In genomic region chr16:8752706-8753105, GRCh38 we compare ENCODE assay signal across 15 cellular contexts. TPM values are rescaled to one million over a fixed set of nuclear protein-coding genes. Genes with fewer than 3 reads are reported as not detected.
A peak's percentile ranks its signal among the peaks of the same experiment; 100 is the strongest.
DNase-seq lines count a peak whose midpoint lies in the region; ATAC-seq and TF ChIP-seq lines count a peak whose summit lies in the region.
"Had no signal": no experiment of that assay in that cellular context is flagged by ENCODE, and none has a peak within 500 bp of the region (broad histone marks: within the 10 kb centered on the region; RNA-seq: fewer than 3 reads in every experiment).

No MANE protein-coding gene starts in this region.

- H4K20me1 ChIP-seq in HCT116 (ENCODE audit: insufficient read depth), result no peaks in the 10 kb centered on the region
- H4K20me1 ChIP-seq in IMR-90 (ENCODE audit: insufficient read depth, low read length), result no peaks in the 10 kb centered on the region

- TF ChIP-seq CTCF in HCT116 (IDR thresholded peaks at IDR 0.05 in 2 of 3, conservative IDR thresholded peaks at IDR 0.05 in 1 of 3; ENCODE audit: borderline replicate concordance in 1 of 3, insufficient read depth in 1 of 3, low read depth in 2 of 3, low read length in 2 of 3), result no peak
- TF ChIP-seq CTCF in IMR-90 (conservative IDR thresholded peaks at IDR 0.05; ENCODE audit: low read depth, low read length), result no peak
- TF ChIP-seq CTCF in chondrocyte (IDR thresholded peaks at IDR 0.05), result no peak
- TF ChIP-seq CTCF in testis (IDR thresholded peaks at IDR 0.05), result no peak

- H3K9me3 ChIP-seq in HCT116 (ENCODE audit: control insufficient read depth in 1 of 2, insufficient read depth in 1 of 2, low read depth in 1 of 2, low read length in 2 of 2) (no peaks in the 10 kb centered on the region), IMR-90 (ENCODE audit: control insufficient read depth, insufficient read depth, low read length) (no peaks in the 10 kb centered on the region), SJCRH30 (replicated peaks) (no peaks in the 10 kb centered on the region), testis (no peaks in the 10 kb centered on the region)

- no peak overlapping the region for H3K4me3 ChIP-seq in HCT116 (replicated peaks in 1 of 2; ENCODE audit: low read depth in 1 of 2, low read length in 2 of 2)
- H3K4me3 ChIP-seq in IMR-90 (ENCODE audit: insufficient read depth, low read depth, low read length), result no peak overlapping the region
- no peak overlapping the region for H3K4me3 ChIP-seq in SJCRH30
- H3K4me3 ChIP-seq in testis, result no peak overlapping the region
- H3K4me3 ChIP-seq: GM23248 had no signal

- H3K27ac ChIP-seq in HCT116 (ENCODE audit: low read depth, low read length) (no peak overlapping the region), IMR-90 (ENCODE audit: insufficient read depth, low read length) (no peak overlapping the region), SJCRH30 (peak overlapping the region; percentile 81), testis (no peak overlapping the region)
- H3K27ac ChIP-seq: GM23248 had no signal

- H3K79me2 ChIP-seq in HCT116 (ENCODE audit: insufficient read depth, low read length), result no peaks in the 10 kb centered on the region

- TF ChIP-seq POLR2A in HCT116 (IDR thresholded peaks at IDR 0.05; ENCODE audit: borderline replicate concordance, extremely low read depth, insufficient read depth, insufficient read length), result no peak
- no peak for TF ChIP-seq POLR2A in IMR-90 (IDR thresholded peaks at IDR 0.05; ENCODE audit: low read depth, low read length)
- no peak for TF ChIP-seq POLR2A in testis (IDR thresholded peaks at IDR 0.05)

- in situ Hi-C loops in IMR-90 (cut with MboI; ENCODE audit: low sequenced_read_pairs), result no loop called here

- peaks cover 3% of the 10 kb centered on the region for H3K36me3 Mint-ChIP-seq in chondrocyte (ENCODE audit: low read depth)

- no peaks in the 10 kb centered on the region for H3K79me1 ChIP-seq in IMR-90 (ENCODE audit: low read depth in 1 of 2, low read length in 2 of 2)

- H3K4me1 ChIP-seq in HCT116 (ENCODE audit: control insufficient read depth in 1 of 2, insufficient read depth in 2 of 2, low read length in 2 of 2) (peaks cover 11 to 16% of the 10 kb centered on the region in 2 experiments), IMR-90 (ENCODE audit: control insufficient read depth, insufficient read depth, low read length) (peaks cover 9% of the 10 kb centered on the region), SJCRH30 (peaks cover 17% of the 10 kb centered on the region), testis (no peaks in the 10 kb centered on the region)

- H2AK9ac ChIP-seq in IMR-90 (replicated peaks; ENCODE audit: low read depth, low read length, poor library complexity), result no peak overlapping the region

- ATAC-seq in HCT116 (no peak), IMR-90 (ENCODE audit: low read depth) (no peak)

- H2AFZ ChIP-seq in HCT116 (ENCODE audit: low read depth, low read length, poor library complexity, severe bottlenecking) (no peak overlapping the region), IMR-90 (replicated peaks; ENCODE audit: low read length, poor library complexity) (no peak overlapping the region)
- H2AFZ ChIP-seq: GM23248 had no signal

- H2BK5ac ChIP-seq in IMR-90 (ENCODE audit: low read depth, low read length, poor library complexity, severe bottlenecking), result no peak overlapping the region

- intact Hi-C loops in HCT116 (cut with micrococcal nuclease) (no loop called here), IMR-90 (cut with micrococcal nuclease) (loop anchor here (1.0 kb wide), 1 partner anchor 74 kb away; no protein-coding TSS in a partner anchor), testis (cut with DNase I; ENCODE audit: low total_unique reads) (no loop called here)

- no peaks in the 10 kb centered on the region for H3K9me2 ChIP-seq in HCT116 (ENCODE audit: insufficient read depth)

- no peaks in the 10 kb centered on the region for H3K27me3 ChIP-seq in HCT116 (ENCODE audit: insufficient read depth, low read length)
- H3K27me3 ChIP-seq in IMR-90 (ENCODE audit: control insufficient read depth, insufficient read depth, low read length), result no peaks in the 10 kb centered on the region
- no peaks in the 10 kb centered on the region for H3K27me3 ChIP-seq in SJCRH30
- H3K27me3 ChIP-seq in testis, result no peaks in the 10 kb centered on the region

- peaks cover 9% of the 10 kb centered on the region for H3K4me1 Mint-ChIP-seq in chondrocyte (ENCODE audit: low read depth)
- H3K4me1 Mint-ChIP-seq: CD4-positive, alpha-beta memory T cell had no signal

- DNase-seq in HCT116 (ENCODE audit: low read depth, low spot score) (no peak), IMR-90 (no peak), SJCRH30 (no peak), chondrocyte (ENCODE audit: low spot score) (peak; percentile 11), LoVo (ENCODE audit: low spot score) (no peak), dermis blood vessel endothelial cell (no peak), testis (no peak), OCI-M1 (lab: John Stamatoyannopoulos, UW) (no peak)
- DNase-seq: C1 segment of cervical spinal cord; CD4-positive, alpha-beta memory T cell; COR-L47; DMS79 treated with DMSO at 0.1 percent for 48 hours; GF-D8; H7 had no signal

- H4K5ac ChIP-seq in IMR-90 (ENCODE audit: low read depth, low read length), result no peak overlapping the region

- H3K36me3 ChIP-seq in HCT116 (ENCODE audit: control insufficient read depth in 1 of 2, insufficient read depth in 2 of 2, low read length in 2 of 2) (no peaks in the 10 kb centered on the region), IMR-90 (ENCODE audit: control insufficient read depth, insufficient read depth, low read length) (no peaks in the 10 kb centered on the region), SJCRH30 (peaks cover 19% of the 10 kb centered on the region), testis (ENCODE audit: low read depth, missing control alignments) (no peaks in the 10 kb centered on the region)

- H3K18ac ChIP-seq in IMR-90 (ENCODE audit: low read depth, low read length), result no peak overlapping the region

- H3K9me1 ChIP-seq in IMR-90 (ENCODE audit: insufficient read depth, low read length), result peaks cover 12% of the 10 kb centered on the region; the same call in 1 of the 2 replicates

- TF ChIP-seq RAD21 in HCT116 (IDR thresholded peaks at IDR 0.05; ENCODE audit: low read depth) (no peak), IMR-90 (IDR thresholded peaks at IDR 0.05; ENCODE audit: low read length) (no peak)

- H3K4me2 ChIP-seq in HCT116 (ENCODE audit: low read length) (peak overlapping the region; percentile 35; the same call in 1 of the 2 replicates), IMR-90 (ENCODE audit: low read depth, low read length) (no peak overlapping the region)

- H3K9me3 Mint-ChIP-seq in chondrocyte (ENCODE audit: low read depth), result no peaks in the 10 kb centered on the region
- H3K9me3 Mint-ChIP-seq: CD4-positive, alpha-beta memory T cell had no signal

- H3K23ac ChIP-seq in IMR-90 (ENCODE audit: low read depth, low read length), result no peak overlapping the region

- no TSS peak for BruUV-seq in HCT116 (replicated peaks; lab: Mats Ljungman, UMichigan)
- no TSS peak for BruUV-seq in IMR-90 (replicated peaks; lab: Mats Ljungman, UMichigan)

- CTCF ChIA-PET in HCT116 (lab: Charles Lee), result no interaction called here
- CTCF ChIA-PET in IMR-90 (lab: Yijun Ruan, JAX), result no interaction called here

- H2AK5ac ChIP-seq in IMR-90 (ENCODE audit: low read depth, low read length), result no peak overlapping the region; the same call in 1 of the 2 replicates

- H3K9ac ChIP-seq in HCT116 (ENCODE audit: low read length) (no peak overlapping the region), IMR-90 (ENCODE audit: low read depth, low read length) (no peak overlapping the region)
- H3K9ac ChIP-seq: GM23248 had no signal

- H4K91ac ChIP-seq in IMR-90 (ENCODE audit: insufficient read depth, low read depth, low read length), result no peak overlapping the region

- WGBS in IMR-90 (ENCODE audit: extremely low coverage in 2 of 2, insufficient read length in 1 of 2), 2 experiments, result no CpG with 5 or more reads among the region's 2 CpGs
- 46 to 47% methylated on average over 2 of the region's 2 CpGs for WGBS in testis, 2 donors

- no peak overlapping the region for H2BK15ac ChIP-seq in IMR-90 (ENCODE audit: low read depth, low read length)

- H3K4me3 Mint-ChIP-seq in chondrocyte (ENCODE audit: unreplicated experiment), result no peak overlapping the region
- H3K4me3 Mint-ChIP-seq: CD4-positive, alpha-beta memory T cell had no signal

- H3K27me3 Mint-ChIP-seq in chondrocyte (ENCODE audit: low read depth), result no peaks in the 10 kb centered on the region
- H3K27me3 Mint-ChIP-seq: CD4-positive, alpha-beta memory T cell had no signal

- RAD21 ChIA-PET in HCT116 (lab: Charles Lee; ENCODE audit: low non-redundant PET in 1 of 2, low total read pairs in 2 of 2, uncharacterized antibody in 2 of 2, unreplicated experiment in 2 of 2), result no interaction called here

- H2BK20ac ChIP-seq in IMR-90 (ENCODE audit: low read depth, low read length), result no peak overlapping the region

- dilution Hi-C loops in IMR-90 (cut with HindIII; ENCODE audit: low sequenced_read_pairs, unreplicated experiment), result no loop called here

- H3K4ac ChIP-seq in IMR-90 (ENCODE audit: low read depth, low read length), result 0 out of 2 replicates have a peak overlapping the region, but pooled peaks have one; percentile 52

- POLR2A ChIA-PET in HCT116 (lab: Charles Lee) (no interaction called here), IMR-90 (lab: Charles Lee; ENCODE audit: unreplicated experiment) (no interaction called here)

- H2BK120ac ChIP-seq in IMR-90 (ENCODE audit: low read depth, low read length), result no peak overlapping the region

- H3K56ac ChIP-seq in IMR-90 (ENCODE audit: extremely low read depth, insufficient read depth, low read length), result no peak overlapping the region

- no peak overlapping the region for H3K27ac Mint-ChIP-seq in chondrocyte (ENCODE audit: unreplicated experiment)
- H3K27ac Mint-ChIP-seq: CD4-positive, alpha-beta memory T cell had no signal

- H3K14ac ChIP-seq in IMR-90 (replicated peaks; ENCODE audit: low read depth, low read length), result no peak overlapping the region

- H4K8ac ChIP-seq in IMR-90 (ENCODE audit: low read depth in 2 of 2, low read length in 2 of 2), result 0 out of 4 replicates have a peak overlapping the region, but pooled peaks of 1 of the 2 experiments have one; percentile 51

RNA-seq across cellular contexts. Expression of gene TMEM186, which starts 44.7 kb away (rescaled TPM):
- total RNA-seq in HCT116 (2021; ENCODE audit: unreplicated experiment) (14.0 TPM), IMR-90 (2012; rRNA removed) (5.7 and 5.8 TPM in 2 replicates), chondrocyte (8.4 to 10.7 TPM (median 9.6 TPM) in 3 replicates), dermis blood vessel endothelial cell (6.1 and 9.0 TPM in 2 replicates), testis (10 to 100 TPM; 11.6 to 14.3 TPM)
- 12.5 and 13.2 TPM in 2 replicates for polyA plus RNA-seq in HCT116 (2012)
- polyA plus RNA-seq in IMR-90 (2012; rRNA removed) (6.0 and 6.8 TPM in 2 replicates), testis (ENCODE audit: insufficient read depth, low read depth, low replicate concordance) (15.5 TPM)
- polyA plus RNA-seq in IMR-90 (2012; cell fraction: cytosol; rRNA removed), result 7.1 and 10.8 TPM in 2 replicates
- 4.1 and 5.4 TPM in 2 replicates for polyA plus RNA-seq in IMR-90 (2012; cell fraction: nucleus; rRNA removed; ENCODE audit: low replicate concordance)
- 4.1 and 5.1 TPM in 2 replicates for total RNA-seq in SJCRH30 (2014; rRNA removed; shearing (Covaris generic))

RNA-seq across cellular contexts. Expression of gene PMM2, which starts 44.9 kb away (rescaled TPM):
- total RNA-seq in HCT116 (2021; ENCODE audit: unreplicated experiment) (53.3 TPM), IMR-90 (2012; rRNA removed) (25.8 and 36.1 TPM in 2 replicates), chondrocyte (47.6 to 62.1 TPM (median 47.9 TPM) in 3 replicates), dermis blood vessel endothelial cell (26.2 and 34.6 TPM in 2 replicates), testis (10 to 100 TPM; 25.8 to 36.6 TPM)
- 21.7 and 22.6 TPM in 2 replicates for polyA plus RNA-seq in HCT116 (2012)
- polyA plus RNA-seq in IMR-90 (2012; rRNA removed) (38.8 and 38.9 TPM in 2 replicates), testis (ENCODE audit: insufficient read depth, low read depth, low replicate concordance) (15.4 TPM)
- polyA plus RNA-seq in IMR-90 (2012; cell fraction: cytosol; rRNA removed), result 18.0 and 30.7 TPM in 2 replicates
- polyA plus RNA-seq in IMR-90 (2012; cell fraction: nucleus; rRNA removed; ENCODE audit: low replicate concordance), result 34.1 and 50.2 TPM in 2 replicates
- total RNA-seq in SJCRH30 (2014; rRNA removed; shearing (Covaris generic)), result 31.1 and 40.3 TPM in 2 replicates
